ENCODE assay signal across 8 cellular contexts in genomic region chr15:57138260-57138895, GRCh38.
DNase-seq lines count a peak whose midpoint lies in the region; ATAC-seq and TF ChIP-seq lines count a peak whose summit lies in the region.

No MANE protein-coding gene starts in this region.

- no peaks in the 10 kb centered on the region for H3K9me2 ChIP-seq in OCI-LY7 (ENCODE audit: insufficient read depth, low read length)

- BruUV-seq in OCI-LY7 (replicated peaks; lab: Mats Ljungman, UMichigan), result no TSS peak

- no peaks in the 10 kb centered on the region for H3K36me3 ChIP-seq in OCI-LY7 (ENCODE audit: insufficient read depth, low read length)
- no peaks in the 10 kb centered on the region for H3K36me3 ChIP-seq in endodermal cell (ENCODE audit: control insufficient read depth, insufficient read depth, low read length)

- H3K4me2 ChIP-seq in OCI-LY7 (ENCODE audit: low read length), result no peak overlapping the region

- no peak overlapping the region for H3K27ac ChIP-seq in OCI-LY7 (ENCODE audit: low read depth, low read length, poor library complexity, severe bottlenecking)
- H3K27ac ChIP-seq in endodermal cell (ENCODE audit: low read depth, low read length), result no peak overlapping the region

- peak overlapping the region; percentile 22 for H3K9ac ChIP-seq in endodermal cell (ENCODE audit: extremely low read depth, low read length, poor library complexity, severe bottlenecking)

- ATAC-seq in GM21423 (IDR thresholded peaks at IDR 0.05; ENCODE audit: unreplicated experiment), result no peak
- no peak for ATAC-seq in activated naive CD8-positive, alpha-beta T cell treated with anti-CD3 and anti-CD28 coated beads, Interleukin-2, amount 50 U/mL, for 24 hours

- DNase-seq in AG09319 (ENCODE audit: extremely low read depth, low read depth) (no peak), H4 (ENCODE audit: low spot score) (peak; percentile 56), OCI-LY7 (ENCODE audit: low spot score) (peak; percentile 24), endodermal cell (peak; percentile 83), midbrain (lab: John Stamatoyannopoulos, UW) (peak; percentile 52)
- DNase-seq in stimulated activated naive CD4-positive, alpha-beta T cell treated with Interleukin-2 at 50 U/mL for 16 hours (lab: John Stamatoyannopoulos, UW), result no peak
- no peak for DNase-seq in activated naive CD8-positive, alpha-beta T cell treated with anti-CD3 and anti-CD28 coated beads, Interleukin-2, amount 50 U/mL, for 24 hours

- CTCF ChIA-PET in OCI-LY7 (lab: Charles Lee; ENCODE audit: unreplicated experiment), result no interaction called here

- POLR2A ChIA-PET in OCI-LY7 (lab: Charles Lee), result interaction anchor here (0.6 to 1.7 kb wide), 3 partner anchors 9 to 1735 kb away, joined by 3 to 7 read pairs (median 4); no protein-coding TSS in a partner anchor

- H3K27ac Mint-ChIP-seq in endodermal cell, result peak overlapping the region; percentile 79
- H3K27ac Mint-ChIP-seq in activated naive CD8-positive, alpha-beta T cell treated with anti-CD3 and anti-CD28 coated beads, Interleukin-2, amount 50 U/mL, for 24 hours, result no peak overlapping the region

- TF ChIP-seq CTCF in AG09319 (IDR thresholded peaks at IDR 0.05; ENCODE audit: low read depth, low read length) (peak; percentile 72), OCI-LY7 (conservative IDR thresholded peaks at IDR 0.05; ENCODE audit: low read length) (peak; percentile 79), endodermal cell (conservative IDR thresholded peaks at IDR 0.05) (peak; percentile 94)

- H3K27me3 Mint-ChIP-seq in endodermal cell (ENCODE audit: insufficient read depth), result no peaks in the 10 kb centered on the region
- H3K27me3 Mint-ChIP-seq in activated naive CD8-positive, alpha-beta T cell treated with anti-CD3 and anti-CD28 coated beads, Interleukin-2, amount 50 U/mL, for 24 hours, result no peaks in the 10 kb centered on the region

- no peaks in the 10 kb centered on the region for H3K9me3 Mint-ChIP-seq in endodermal cell
- no peaks in the 10 kb centered on the region for H3K9me3 Mint-ChIP-seq in activated naive CD8-positive, alpha-beta T cell treated with anti-CD3 and anti-CD28 coated beads, Interleukin-2, amount 50 U/mL, for 24 hours

- H3K4me1 Mint-ChIP-seq in endodermal cell, result peaks cover 21% of the 10 kb centered on the region
- peaks cover 28% of the 10 kb centered on the region for H3K4me1 Mint-ChIP-seq in activated naive CD8-positive, alpha-beta T cell treated with anti-CD3 and anti-CD28 coated beads, Interleukin-2, amount 50 U/mL, for 24 hours

- no peak overlapping the region for H3K4me3 Mint-ChIP-seq in endodermal cell
- H3K4me3 Mint-ChIP-seq in activated naive CD8-positive, alpha-beta T cell treated with anti-CD3 and anti-CD28 coated beads, Interleukin-2, amount 50 U/mL, for 24 hours, result no peak overlapping the region

- H3K79me2 ChIP-seq in OCI-LY7 (ENCODE audit: insufficient read depth, low read depth, low read length), result no peaks in the 10 kb centered on the region

- H2AFZ ChIP-seq in OCI-LY7 (ENCODE audit: low read length), result no peak overlapping the region

- H4K20me1 ChIP-seq in OCI-LY7 (ENCODE audit: insufficient read depth, low read length), result no peaks in the 10 kb centered on the region

- WGBS in endodermal cell (ENCODE audit: insufficient coverage in 1 of 2, insufficient read length in 1 of 2), 2 experiments, result 73 to 77% methylated on average over 3 of the region's 4 CpGs

- no peaks in the 10 kb centered on the region for H3K27me3 ChIP-seq in endodermal cell (ENCODE audit: control insufficient read depth, insufficient read depth, low read length, poor library complexity, severe bottlenecking)

- H3K9me3 ChIP-seq in OCI-LY7 (ENCODE audit: low read length) (no peaks in the 10 kb centered on the region), endodermal cell (ENCODE audit: control insufficient read depth, low read length) (no peaks in the 10 kb centered on the region)

- no peaks in the 10 kb centered on the region for H3K36me3 Mint-ChIP-seq in endodermal cell (ENCODE audit: low read depth)
- H3K36me3 Mint-ChIP-seq in activated naive CD8-positive, alpha-beta T cell treated with anti-CD3 and anti-CD28 coated beads, Interleukin-2, amount 50 U/mL, for 24 hours (ENCODE audit: low read depth), result peaks cover 2% of the 10 kb centered on the region

- H3K4me1 ChIP-seq in OCI-LY7 (ENCODE audit: insufficient read depth, low read length, poor library complexity, severe bottlenecking), result no peaks in the 10 kb centered on the region
- H3K4me1 ChIP-seq in endodermal cell (ENCODE audit: control insufficient read depth, insufficient read depth, low read length), result peaks cover 2% of the 10 kb centered on the region

- H3K4me3 ChIP-seq in OCI-LY7 (ENCODE audit: low read depth, low read length, poor library complexity, severe bottlenecking) (no peak overlapping the region), endodermal cell (ENCODE audit: low read length) (no peak overlapping the region)

- intact Hi-C loops in OCI-LY7 (cut with micrococcal nuclease; ENCODE audit: unreplicated experiment), result loop anchor here (5.0 kb wide), 1 partner anchor 221 kb away; the partner anchor contains the start of gene TCF12

Comparison
In these comparisons a context has a peak if more than half of its experiments do, and no peak if none do; other contexts are left out.
1. DNase-seq: peak in H4 (single experiment), OCI-LY7 (single experiment), endodermal cell (single experiment) and midbrain (single experiment); none in AG09319 (single experiment), stimulated activated naive CD4-positive, alpha-beta T cell treated with Interleukin-2 at 50 U/mL for 16 hours (single experiment) and activated naive CD8-positive, alpha-beta T cell treated with anti-CD3 and anti-CD28 coated beads, Interleukin-2, amount 50 U/mL, for 24 hours (single experiment).
2. Peak in every context shown above with its lines, with median percentiles within 50 percentile points of each other: CTCF ChIP-seq.